In genomic region chr15:86493884-86494283, GRCh38 we compare ENCODE assay signal across 29 cellular contexts.
"Had no signal": no experiment of that assay in that cellular context is flagged by ENCODE, and none has a peak within 500 bp of the region (broad histone marks: within the 10 kb centered on the region; RNA-seq: fewer than 3 reads in every experiment).

No MANE protein-coding gene starts in this region.

- H3K4me1 Mint-ChIP-seq: activated CD4-positive, alpha-beta T cell treated with anti-CD3 and anti-CD28 coated beads, Interleukin-2, amount 10 ng/mL, durations not matched to agents 24 days and 14 days; activated CD8-positive, alpha-beta memory T cell treated with anti-CD3 and anti-CD28 coated beads, Interleukin-2, amount 10 ng/mL, durations not matched to agents 7 days and 5 days; activated naive CD4-positive, alpha-beta T cell treated with anti-CD3 and anti-CD28 coated beads, Interleukin-2, amount 50 U/mL, for 24 hours; activated naive CD8-positive, alpha-beta T cell treated with anti-CD3 and anti-CD28 coated beads, Interleukin-2, amount 10 ng/mL, durations not matched to agents 7 days and 5 days; brain; central memory CD8-positive, alpha-beta T cell had no signal

- H3K27ac ChIP-seq: ascending aorta, breast epithelium, coronary artery, dorsolateral prefrontal cortex, epithelial cell of prostate, esophagus squamous epithelium, gastroesophageal sphincter, heart right ventricle had no signal

- H3K9me3 Mint-ChIP-seq: activated CD4-positive, alpha-beta memory T cell treated with anti-CD3 and anti-CD28 coated beads for 36 hours; activated CD4-positive, alpha-beta T cell treated with anti-CD3 and anti-CD28 coated beads, Interleukin-2, amount 10 ng/mL, durations not matched to agents 24 days and 14 days; activated naive CD4-positive, alpha-beta T cell treated with anti-CD3 and anti-CD28 coated beads for 36 hours; activated naive CD4-positive, alpha-beta T cell treated with anti-CD3 and anti-CD28 coated beads, Interleukin-2, amount 50 U/mL, for 24 hours; activated T-helper 1 cell treated with anti-CD3 and anti-CD28 coated beads, Interleukin-12 subunit alpha, Interleukin-12 subunit beta, Interleukin-2, Interleukin-4 antibody, amounts not matched to agents 30 ng/mL and 10 ng/mL and 1 ng/mL, durations not matched to agents 14 hours and 24 hours and 36 hours; activated T-helper 2 cell treated with anti-CD3 and anti-CD28 coated beads, Interferon-gamma antibody, Interleukin-2, Interleukin-4, amounts not matched to agents 10 μg/mL and 5 μg/mL and 100 μg/mL, durations not matched to agents 14 hours and 24 hours and 36 hours had no signal

- H3K27ac Mint-ChIP-seq: activated CD4-positive, alpha-beta memory T cell treated with anti-CD3 and anti-CD28 coated beads for 36 hours; activated CD4-positive, alpha-beta T cell treated with anti-CD3 and anti-CD28 coated beads for 36 hours; activated CD4-positive, alpha-beta T cell treated with anti-CD3 and anti-CD28 coated beads, Interleukin-2, amount 10 ng/mL, durations not matched to agents 24 days and 14 days; activated CD8-positive, alpha-beta memory T cell treated with anti-CD3 and anti-CD28 coated beads, Interleukin-2, amount 10 ng/mL, durations not matched to agents 7 days and 5 days; activated CD8-positive, alpha-beta T cell treated with anti-CD3 and anti-CD28 coated beads, Interleukin-2, amount 10 ng/mL, durations not matched to agents 7 days and 5 days; activated naive CD4-positive, alpha-beta T cell treated with anti-CD3 and anti-CD28 coated beads for 36 hours; activated naive CD4-positive, alpha-beta T cell treated with anti-CD3 and anti-CD28 coated beads, Interleukin-2, amount 50 U/mL, for 24 hours; activated naive CD8-positive, alpha-beta T cell treated with anti-CD3 and anti-CD28 coated beads, Interleukin-2, amount 10 ng/mL, durations not matched to agents 7 days and 5 days; activated T-helper 1 cell treated with anti-CD3 and anti-CD28 coated beads, Interleukin-12 subunit alpha, Interleukin-12 subunit beta, Interleukin-2, Interleukin-4 antibody, amounts not matched to agents 30 ng/mL and 10 ng/mL and 1 ng/mL, durations not matched to agents 14 hours and 24 hours and 36 hours; activated T-helper 2 cell treated with anti-CD3 and anti-CD28 coated beads, Interferon-gamma antibody, Interleukin-2, Interleukin-4, amounts not matched to agents 10 μg/mL and 5 μg/mL and 100 μg/mL, durations not matched to agents 14 hours and 24 hours and 36 hours; brain; dendritic cell treated with granulocyte-macrophage colony-stimulating factor and Interleukin-4, amounts not matched to agents 40 ng/mL and 50 ng/mL, for 4 days had no signal

- H3K36me3 ChIP-seq: ascending aorta, breast epithelium, esophagus squamous epithelium, gastroesophageal sphincter, heart right ventricle had no signal

- ATAC-seq: activated CD4-positive, alpha-beta T cell treated with anti-CD3 and anti-CD28 coated beads for 36 hours; activated CD8-positive, alpha-beta memory T cell treated with anti-CD3 and anti-CD28 coated beads, Interleukin-2, amount 10 ng/mL, durations not matched to agents 7 days and 5 days; activated CD8-positive, alpha-beta T cell treated with anti-CD3 and anti-CD28 coated beads, Interleukin-2, amount 10 ng/mL, durations not matched to agents 7 days and 5 days; gastroesophageal sphincter; heart right ventricle had no signal

- H3K36me3 Mint-ChIP-seq: activated CD4-positive, alpha-beta memory T cell treated with anti-CD3 and anti-CD28 coated beads for 36 hours; activated naive CD4-positive, alpha-beta T cell treated with anti-CD3 and anti-CD28 coated beads, Interleukin-2, amount 50 U/mL, for 24 hours; activated naive CD8-positive, alpha-beta T cell treated with anti-CD3 and anti-CD28 coated beads, Interleukin-2, amount 10 ng/mL, durations not matched to agents 7 days and 5 days; brain had no signal

- H3K9me3 ChIP-seq: ascending aorta, breast epithelium, esophagus squamous epithelium, gastroesophageal sphincter, heart right ventricle had no signal

- H3K4me3 Mint-ChIP-seq: activated CD4-positive, alpha-beta memory T cell treated with anti-CD3 and anti-CD28 coated beads for 36 hours; activated CD4-positive, alpha-beta T cell treated with anti-CD3 and anti-CD28 coated beads for 36 hours; activated CD4-positive, alpha-beta T cell treated with anti-CD3 and anti-CD28 coated beads, Interleukin-2, amount 10 ng/mL, durations not matched to agents 24 days and 14 days; activated CD8-positive, alpha-beta memory T cell treated with anti-CD3 and anti-CD28 coated beads, Interleukin-2, amount 10 ng/mL, durations not matched to agents 7 days and 5 days; activated CD8-positive, alpha-beta T cell treated with anti-CD3 and anti-CD28 coated beads, Interleukin-2, amount 10 ng/mL, durations not matched to agents 7 days and 5 days; activated naive CD4-positive, alpha-beta T cell treated with anti-CD3 and anti-CD28 coated beads for 36 hours; activated naive CD4-positive, alpha-beta T cell treated with anti-CD3 and anti-CD28 coated beads, Interleukin-2, amount 50 U/mL, for 24 hours; activated naive CD8-positive, alpha-beta T cell treated with anti-CD3 and anti-CD28 coated beads, Interleukin-2, amount 10 ng/mL, durations not matched to agents 7 days and 5 days; activated T-helper 1 cell treated with anti-CD3 and anti-CD28 coated beads, Interleukin-12 subunit alpha, Interleukin-12 subunit beta, Interleukin-2, Interleukin-4 antibody, amounts not matched to agents 30 ng/mL and 10 ng/mL and 1 ng/mL, durations not matched to agents 14 hours and 24 hours and 36 hours; brain; central memory CD8-positive, alpha-beta T cell; dendritic cell treated with granulocyte-macrophage colony-stimulating factor and Interleukin-4, amounts not matched to agents 40 ng/mL and 50 ng/mL, for 4 days had no signal

- H3K4me3 ChIP-seq: ascending aorta, breast epithelium, coronary artery, dorsolateral prefrontal cortex, esophagus squamous epithelium, gastroesophageal sphincter, heart right ventricle had no signal

- H3K27me3 Mint-ChIP-seq: activated CD4-positive, alpha-beta memory T cell treated with anti-CD3 and anti-CD28 coated beads for 36 hours; activated CD4-positive, alpha-beta T cell treated with anti-CD3 and anti-CD28 coated beads for 36 hours; activated CD4-positive, alpha-beta T cell treated with anti-CD3 and anti-CD28 coated beads, Interleukin-2, amount 10 ng/mL, durations not matched to agents 24 days and 14 days; activated CD8-positive, alpha-beta memory T cell treated with anti-CD3 and anti-CD28 coated beads, Interleukin-2, amount 10 ng/mL, durations not matched to agents 7 days and 5 days; activated naive CD4-positive, alpha-beta T cell treated with anti-CD3 and anti-CD28 coated beads, Interleukin-2, amount 50 U/mL, for 24 hours; activated naive CD8-positive, alpha-beta T cell treated with anti-CD3 and anti-CD28 coated beads, Interleukin-2, amount 10 ng/mL, durations not matched to agents 7 days and 5 days; brain; central memory CD8-positive, alpha-beta T cell; dendritic cell treated with granulocyte-macrophage colony-stimulating factor and Interleukin-4, amounts not matched to agents 40 ng/mL and 50 ng/mL, for 4 days had no signal

- DNase-seq: activated CD4-positive, alpha-beta memory T cell treated with anti-CD3 and anti-CD28 coated beads for 36 hours; activated CD4-positive, alpha-beta T cell treated with anti-CD3 and anti-CD28 coated beads for 36 hours; activated CD4-positive, alpha-beta T cell treated with anti-CD3 and anti-CD28 coated beads, Interleukin-2, amount 10 ng/mL, durations not matched to agents 24 days and 14 days; activated CD4-positive, CD25-positive, alpha-beta regulatory T cell; activated CD4-positive, CD25-positive, alpha-beta regulatory T cell treated with anti-CD3 and anti-CD28 coated beads, Interleukin-2, amount 50 U/mL, for 72 hours; activated CD8-positive, alpha-beta memory T cell treated with anti-CD3 and anti-CD28 coated beads, Interleukin-2, amount 10 ng/mL, durations not matched to agents 7 days and 5 days; activated CD8-positive, alpha-beta memory T cell treated with anti-CD3 and anti-CD28 coated beads, Interleukin-2, amount 50 U/mL, for 4 hours; activated CD8-positive, alpha-beta T cell treated with anti-CD3 and anti-CD28 coated beads, Interleukin-2, amount 10 ng/mL, durations not matched to agents 7 days and 5 days; activated effector memory CD4-positive, alpha-beta T cell treated with anti-CD3 and anti-CD28 coated beads, Interleukin-2, amount 50 U/mL, for 16 hours; activated naive CD4-positive, alpha-beta T cell treated with anti-CD3 and anti-CD28 coated beads for 36 hours; activated naive CD8-positive, alpha-beta T cell treated with anti-CD3 and anti-CD28 coated beads, Interleukin-2, amount 10 ng/mL, durations not matched to agents 7 days and 5 days; activated T-cell treated with anti-CD3 and anti-CD28 coated beads, Interleukin-2, amount 50 U/mL, for 1 hour; activated T-cell treated with anti-CD3 and anti-CD28 coated beads, Interleukin-2, amount 50 U/mL, for 48 hours; dorsolateral prefrontal cortex; effector memory CD4-positive, alpha-beta T cell; esophagus squamous epithelium; foreskin melanocyte; heart right ventricle had no signal

- H3K4me1 ChIP-seq: ascending aorta, breast epithelium, gastroesophageal sphincter, heart right ventricle had no signal
